ENCODE assay signal across 11 cellular contexts in the genomic region with DNA sequence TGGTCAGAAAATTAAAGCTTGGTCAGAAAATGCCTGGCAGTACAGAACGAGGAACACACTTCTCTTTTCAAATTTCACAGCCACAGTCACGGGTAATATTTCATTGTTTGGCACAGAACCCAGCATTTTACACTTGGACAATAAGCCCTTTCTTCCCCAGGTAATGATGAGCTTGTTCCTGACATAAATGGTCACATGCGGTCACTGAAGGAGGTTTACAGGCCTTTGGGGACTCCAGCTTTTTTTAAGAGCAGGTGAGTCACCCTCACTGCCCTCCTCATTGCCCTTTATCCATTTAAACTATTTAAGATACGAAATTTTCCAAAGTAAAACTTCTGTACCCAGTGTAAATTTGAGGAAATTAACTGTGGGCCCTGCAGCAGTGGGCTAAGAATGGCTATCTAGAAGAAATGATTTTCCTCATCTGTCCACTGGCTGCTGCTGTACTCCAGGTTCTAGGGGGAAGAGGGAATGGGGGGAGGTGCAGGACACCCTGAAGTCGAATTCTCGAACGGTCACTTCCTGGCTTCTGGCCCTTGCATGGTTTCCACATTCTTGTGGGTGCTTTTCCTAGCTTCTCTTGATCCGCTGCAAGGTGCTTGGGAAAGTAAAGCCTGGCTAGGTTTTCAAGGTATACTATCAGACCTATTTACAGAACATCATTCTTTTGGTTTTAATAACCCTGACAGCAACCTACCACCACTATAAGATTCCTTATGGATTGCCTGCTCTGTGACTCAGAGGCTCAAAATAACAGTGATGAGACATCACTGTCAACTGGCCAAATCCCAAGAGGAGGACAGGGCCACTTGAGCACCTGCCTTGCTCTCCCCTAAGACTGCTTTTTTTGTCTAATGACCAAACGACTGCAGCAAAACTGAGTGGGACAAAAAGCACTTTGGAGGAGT.
DNase-seq lines count a peak whose midpoint lies in the region; ATAC-seq, FAIRE-seq and TF ChIP-seq lines count a peak whose summit lies in the region.
"Had no signal": no experiment of that assay in that cellular context is flagged by ENCODE, and none has a peak within 500 bp of the region (broad histone marks: within the 10 kb centered on the region; RNA-seq: fewer than 3 reads in every experiment).

No MANE protein-coding gene starts in this region.

- peaks cover 0 to 7% (median 0%) of the 10 kb centered on the region in 3 donors for H3K36me3 ChIP-seq in pancreas

- H3K9me3 ChIP-seq in pancreas = no peaks in the 10 kb centered on the region

- WGBS in pancreas, 2 donors = 53 to 64% methylated on average over 9 of the region's 9 CpGs

- peaks cover 1 to 8% (median 7%) of the 10 kb centered on the region in 3 donors for H3K4me1 ChIP-seq in pancreas

- TF ChIP-seq CTCF in pancreas (IDR thresholded peaks at IDR 0.05) = no peak

- peak; percentile 58 for DNase-seq in GM03348 (ENCODE audit: low spot score)
- DNase-seq in NCI-H2196 treated with DMSO at 0.1 percent for 48 hours (lab: John Stamatoyannopoulos, UW; ENCODE audit: unreplicated experiment) = peak; percentile 82
- DNase-seq in dedifferentiated amniotic fluid mesenchymal stem cell (ENCODE audit: extremely low spot score) = peak; percentile 30
- DNase-seq in pancreas = peak in 2 of 6 donors; percentile 22 to 25
- DNase-seq in GDM1 (lab: John Stamatoyannopoulos, UW) = no peak
- DNase-seq in middle frontal gyrus (ENCODE audit: extremely low spot score, low spot score) = no peak
- DNase-seq: erythroblast, NCI-H82 had no signal

- ATAC-seq in pancreas = peak; percentile 65 to 80 (median 72)
- ATAC-seq in GM18867 (IDR thresholded peaks at IDR 0.05; ENCODE audit: unreplicated experiment) = no peak
- ATAC-seq in HG02623 (IDR thresholded peaks at IDR 0.05; ENCODE audit: unreplicated experiment) = no peak
- ATAC-seq: GM12878 had no signal

- intact Hi-C loops in pancreas (cut with DNase I) = no loop called here

- peak overlapping the region; percentile 28 to 60 (median 50) for H3K27ac ChIP-seq in pancreas

- H3K27me3 ChIP-seq in pancreas = no peaks in the 10 kb centered on the region

- FAIRE-seq in pancreas (lab: Jason Lieb, UNC) = no peak
- FAIRE-seq: GM12878 had no signal

- H3K4me3 ChIP-seq in pancreas = no peak overlapping the region
- H3K4me3 ChIP-seq: GM12878 had no signal

Comparison
In these comparisons a context has a peak if more than half of its experiments do, and no peak if none do; other contexts are left out.
1. DNase-seq: peak in GM03348 (single experiment), NCI-H2196 treated with DMSO at 0.1 percent for 48 hours (single experiment) and dedifferentiated amniotic fluid mesenchymal stem cell (single experiment); none in GDM1 (single experiment) and middle frontal gyrus (single experiment).
2. ATAC-seq: peak in pancreas (4 of 4); none in GM18867 (single experiment) and HG02623 (single experiment).